28 cellular contexts compared by ENCODE assay signal in the genomic region with DNA sequence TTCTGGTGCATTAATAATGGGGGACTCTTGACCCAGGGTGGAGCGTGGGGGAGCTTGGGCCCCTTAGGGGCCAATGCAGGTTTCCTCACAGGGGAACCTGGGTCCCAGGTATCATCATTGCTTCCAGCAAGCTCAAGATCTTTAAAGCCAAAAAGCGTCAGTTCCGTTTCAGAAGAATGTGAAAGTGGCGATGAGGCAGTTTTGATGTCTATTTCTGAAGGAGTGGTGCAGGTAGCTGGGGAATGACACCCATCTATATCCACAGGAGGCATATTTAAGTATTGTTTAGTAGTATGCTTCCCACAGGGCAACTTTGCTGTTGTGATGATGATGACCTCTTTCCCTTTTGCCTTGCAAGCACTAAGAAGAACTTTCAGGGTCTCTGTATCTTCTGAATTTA. TPM values are rescaled to one million over a fixed set of nuclear protein-coding genes. Genes with fewer than 3 reads are reported as not detected.
DNase-seq lines count a peak whose midpoint lies in the region; ATAC-seq and TF ChIP-seq lines count a peak whose summit lies in the region.
"Had no signal": no experiment of that assay in that cellular context is flagged by ENCODE, and none has a peak within 500 bp of the region (broad histone marks: within the 10 kb centered on the region; RNA-seq: fewer than 3 reads in every experiment).

No MANE protein-coding gene starts in this region.

- POLR2A ChIA-PET in naive thymus-derived CD4-positive, alpha-beta T cell (lab: Charles Lee) = no interaction called here

- H3K27ac Mint-ChIP-seq in activated CD4-positive, alpha-beta T cell treated with anti-CD3 and anti-CD28 coated beads, Interleukin-2, amount 10 ng/mL, durations not matched to agents 24 days and 14 days = no peak overlapping the region
- H3K27ac Mint-ChIP-seq in naive thymus-derived CD4-positive, alpha-beta T cell = no peak overlapping the region
- H3K27ac Mint-ChIP-seq: CD14-positive monocyte; CD4-positive, alpha-beta memory T cell; CD4-positive, CD25-positive, alpha-beta regulatory T cell; CD8-positive, alpha-beta memory T cell had no signal

- DNase-seq in activated CD4-positive, alpha-beta T cell treated with anti-CD3 and anti-CD28 coated beads, Interleukin-2, amount 10 ng/mL, durations not matched to agents 24 days and 14 days = peak; percentile 41
- DNase-seq in activated CD4-positive, alpha-beta T cell treated with anti-CD3 and anti-CD28 coated beads for 4 hours = no peak
- DNase-seq in MM.1S = peak; percentile 22
- peak; percentile 71 for DNase-seq in RPMI8226
- DNase-seq in stimulated activated naive CD8-positive, alpha-beta T cell treated with anti-CD3 and anti-CD28 coated beads, Interleukin-15, Interleukin-2, amounts not matched to agents 100 U/mL and 50 U/mL, for 24 hours = no peak
- no peak for DNase-seq in GM20000 (ENCODE audit: low spot score)
- DNase-seq in naive thymus-derived CD4-positive, alpha-beta T cell = no peak
- DNase-seq: ACHN; BE2C; C1 segment of cervical spinal cord; CD4-positive, alpha-beta memory T cell; CD4-positive, CD25-positive, alpha-beta regulatory T cell; CD8-positive, alpha-beta memory T cell; COR-L47; DMS 273 treated with DMSO at 0.1 percent for 48 hours; DMS153; DMS53; DMS79; DND-41; EL; GDM1 had no signal

- no peaks in the 10 kb centered on the region for H3K27me3 ChIP-seq in MM.1S (replicated peaks; ENCODE audit: insufficient read depth, low read length)
- no peaks in the 10 kb centered on the region for H3K27me3 ChIP-seq in naive thymus-derived CD4-positive, alpha-beta T cell (ENCODE audit: control insufficient read depth in 2 of 2, insufficient read depth in 2 of 2, low read length in 2 of 2)
- H3K27me3 ChIP-seq: BLaER1 had no signal

- H3F3A ChIP-seq in MM.1S (ENCODE audit: insufficient read depth, low read length) = no peaks in the 10 kb centered on the region

- no peaks in the 10 kb centered on the region for H3K79me2 ChIP-seq in MM.1S (ENCODE audit: low read length)

- H4K20me1 ChIP-seq in MM.1S (ENCODE audit: insufficient read depth, low read length) = no peaks in the 10 kb centered on the region
- H4K20me1 ChIP-seq: BLaER1 had no signal

- no peak overlapping the region for H3K27ac ChIP-seq in MM.1S (ENCODE audit: low read length)
- no peak overlapping the region for H3K27ac ChIP-seq in naive thymus-derived CD4-positive, alpha-beta T cell (ENCODE audit: low read depth, low read length)
- H3K27ac ChIP-seq: 22Rv1, BLaER1 had no signal

- no peaks in the 10 kb centered on the region for H3K4me1 ChIP-seq in MM.1S (ENCODE audit: low read length)
- H3K4me1 ChIP-seq in naive thymus-derived CD4-positive, alpha-beta T cell (ENCODE audit: control insufficient read depth in 2 of 2, insufficient read depth in 2 of 2, low read length in 2 of 2) = no peaks in the 10 kb centered on the region
- H3K4me1 ChIP-seq: BE2C, BLaER1 had no signal

- no peak overlapping the region for H3K4me3 Mint-ChIP-seq in activated CD4-positive, alpha-beta T cell treated with anti-CD3 and anti-CD28 coated beads, Interleukin-2, amount 10 ng/mL, durations not matched to agents 24 days and 14 days
- no peak overlapping the region for H3K4me3 Mint-ChIP-seq in naive thymus-derived CD4-positive, alpha-beta T cell
- H3K4me3 Mint-ChIP-seq: CD4-positive, alpha-beta memory T cell; CD4-positive, CD25-positive, alpha-beta regulatory T cell; CD8-positive, alpha-beta memory T cell had no signal

- CTCF ChIA-PET in naive thymus-derived CD4-positive, alpha-beta T cell (lab: Charles Lee) = no interaction called here

- no peak for TF ChIP-seq CTCF in MM.1S (IDR thresholded peaks at IDR 0.05; ENCODE audit: low read length)
- TF ChIP-seq CTCF in GM20000 (IDR thresholded peaks at IDR 0.05; ENCODE audit: extremely low read depth, missing control alignments) = no peak

- H3K4me1 Mint-ChIP-seq in activated CD4-positive, alpha-beta T cell treated with anti-CD3 and anti-CD28 coated beads, Interleukin-2, amount 10 ng/mL, durations not matched to agents 24 days and 14 days = no peaks in the 10 kb centered on the region
- no peaks in the 10 kb centered on the region for H3K4me1 Mint-ChIP-seq in naive thymus-derived CD4-positive, alpha-beta T cell
- H3K4me1 Mint-ChIP-seq: CD4-positive, alpha-beta memory T cell; CD4-positive, CD25-positive, alpha-beta regulatory T cell; CD8-positive, alpha-beta memory T cell had no signal

- no peaks in the 10 kb centered on the region for H3K9me3 Mint-ChIP-seq in activated CD4-positive, alpha-beta T cell treated with anti-CD3 and anti-CD28 coated beads, Interleukin-2, amount 10 ng/mL, durations not matched to agents 24 days and 14 days
- H3K9me3 Mint-ChIP-seq in naive thymus-derived CD4-positive, alpha-beta T cell = peaks cover 0 to 6% (median 0%) of the 10 kb centered on the region in 11 donors
- H3K9me3 Mint-ChIP-seq: CD4-positive, alpha-beta memory T cell; CD8-positive, alpha-beta memory T cell had no signal

- H3K9me2 ChIP-seq in MM.1S (replicated peaks; ENCODE audit: insufficient read depth, low read length) = no peaks in the 10 kb centered on the region

- no peak overlapping the region for H3K4me3 ChIP-seq in MM.1S (ENCODE audit: low read length)
- no peak overlapping the region for H3K4me3 ChIP-seq in naive thymus-derived CD4-positive, alpha-beta T cell (ENCODE audit: low read length)
- H3K4me3 ChIP-seq: BLaER1, GM12878 had no signal

- H3K4me2 ChIP-seq in MM.1S (ENCODE audit: low read depth, low read length) = 0 out of 2 replicates have a peak overlapping the region, but pooled peaks have one; percentile 4
- H3K4me2 ChIP-seq: BLaER1 had no signal

- no peaks in the 10 kb centered on the region for H3K36me3 Mint-ChIP-seq in activated CD4-positive, alpha-beta T cell treated with anti-CD3 and anti-CD28 coated beads, Interleukin-2, amount 10 ng/mL, durations not matched to agents 24 days and 14 days (ENCODE audit: low read depth)
- no peaks in the 10 kb centered on the region for H3K36me3 Mint-ChIP-seq in naive thymus-derived CD4-positive, alpha-beta T cell
- H3K36me3 Mint-ChIP-seq: CD14-positive monocyte; CD4-positive, alpha-beta memory T cell; CD4-positive, CD25-positive, alpha-beta regulatory T cell; CD8-positive, alpha-beta memory T cell had no signal

- peaks cover 45% of the 10 kb centered on the region for H3K27me3 Mint-ChIP-seq in activated CD4-positive, alpha-beta T cell treated with anti-CD3 and anti-CD28 coated beads, Interleukin-2, amount 10 ng/mL, durations not matched to agents 24 days and 14 days
- H3K27me3 Mint-ChIP-seq in naive thymus-derived CD4-positive, alpha-beta T cell = peaks cover 12 to 45% (median 35%) of the 10 kb centered on the region in 5 donors

- H2AFZ ChIP-seq in MM.1S (ENCODE audit: low read length) = no peak overlapping the region

- no peaks in the 10 kb centered on the region for H3K9me3 ChIP-seq in MM.1S (replicated peaks; ENCODE audit: insufficient read depth, low read length)
- H3K9me3 ChIP-seq in naive thymus-derived CD4-positive, alpha-beta T cell (ENCODE audit: control insufficient read depth in 2 of 3, low read length in 3 of 3) = no peaks in the 10 kb centered on the region
- H3K9me3 ChIP-seq: BE2C, BLaER1 had no signal

- intact Hi-C loops in activated CD4-positive, alpha-beta T cell treated with anti-CD3 and anti-CD28 coated beads, Interleukin-2, amount 10 ng/mL, durations not matched to agents 24 days and 14 days (cut with micrococcal nuclease) = no loop called here
- intact Hi-C loops in naive thymus-derived CD4-positive, alpha-beta T cell (cut with micrococcal nuclease) = no loop called here

- no peak for ATAC-seq in stimulated activated naive CD8-positive, alpha-beta T cell treated with anti-CD3 and anti-CD28 coated beads, Interleukin-15, Interleukin-2, amounts not matched to agents 100 U/mL and 50 U/mL, for 24 hours
- no peak for ATAC-seq in naive thymus-derived CD4-positive, alpha-beta T cell
- ATAC-seq: GM12878 had no signal

- H3K9ac ChIP-seq in MM.1S (ENCODE audit: low read length) = no peak overlapping the region
- H3K9ac ChIP-seq: BLaER1 had no signal

- H3K36me3 ChIP-seq in MM.1S (replicated peaks; ENCODE audit: insufficient read depth, low read length) = no peaks in the 10 kb centered on the region
- no peaks in the 10 kb centered on the region for H3K36me3 ChIP-seq in naive thymus-derived CD4-positive, alpha-beta T cell (ENCODE audit: control insufficient read depth in 2 of 3, insufficient read depth in 3 of 3, low read length in 3 of 3)
- H3K36me3 ChIP-seq: BE2C, BLaER1 had no signal

RNA-seq across cellular contexts. Expression of a gene that starts 10.8 kb away (rescaled TPM):
- not detected in 2 replicates for total RNA-seq in activated CD4-positive, alpha-beta T cell treated with anti-CD3 and anti-CD28 coated beads, Interleukin-2, amount 10 ng/mL, durations not matched to agents 24 days and 14 days
- under 1 TPM in 1 of 5 experiments, not detected in 4; 0.22 TPM for total RNA-seq in naive thymus-derived CD4-positive, alpha-beta T cell
- not detected for polyA plus RNA-seq in naive thymus-derived CD4-positive, alpha-beta T cell
- total RNA-seq: A172; A673; CD4-positive, alpha-beta memory T cell; CD4-positive, CD25-positive, alpha-beta regulatory T cell; CD8-positive, alpha-beta memory T cell had no signal
- polyA plus RNA-seq: AG04450; CD4-positive, alpha-beta memory T cell; CD4-positive, CD25-positive, alpha-beta regulatory T cell; CD8-positive, alpha-beta memory T cell; GM12878 had no signal

Comparison
In these comparisons a context has a peak if more than half of its experiments do, and no peak if none do; other contexts are left out.
1. DNase-seq: peak in activated CD4-positive, alpha-beta T cell treated with anti-CD3 and anti-CD28 coated beads, Interleukin-2, amount 10 ng/mL, durations not matched to agents 24 days and 14 days (single experiment), MM.1S (single experiment) and RPMI8226 (single experiment); none in activated CD4-positive, alpha-beta T cell treated with anti-CD3 and anti-CD28 coated beads for 4 hours (0 of 2), stimulated activated naive CD8-positive, alpha-beta T cell treated with anti-CD3 and anti-CD28 coated beads, Interleukin-15, Interleukin-2, amounts not matched to agents 100 U/mL and 50 U/mL, for 24 hours (single experiment), GM20000 (single experiment) and naive thymus-derived CD4-positive, alpha-beta T cell (0 of 9).